ENCODE assay signal across 1 cellular context in genomic region chr19:38851622-38852230, GRCh38.
TF ChIP-seq lines count a peak whose summit lies in the region.

No MANE protein-coding gene starts in this region.

TF ChIP-seq in HEK293, 187 proteins besides CTCF, POLR2A, EP300 and RAD21 (continued from another document and continues in another):
- TF ChIP-seq ZNF148 (tag by site-specific recombination; IDR thresholded peaks at IDR 0.05; ENCODE audit: borderline replicate concordance) = no peak
- peak; percentile 97 for TF ChIP-seq PATZ1 (tag by site-specific recombination; IDR thresholded peaks at IDR 0.05)
- TF ChIP-seq ZSCAN18 (tag by site-specific recombination; IDR thresholded peaks at IDR 0.05) = peak; percentile 53; the same call in 1 of the 2 replicates
- no peak; the same call in 1 of the 2 replicates for TF ChIP-seq ZNF623 (tag by site-specific recombination; IDR thresholded peaks at IDR 0.05)
- TF ChIP-seq GLIS1 (tag by site-specific recombination; IDR thresholded peaks at IDR 0.05) = peak; percentile 94
- peak; percentile 82 for TF ChIP-seq PRDM10 (tag by site-specific recombination; IDR thresholded peaks at IDR 0.05)
- TF ChIP-seq ZFHX2 (tag by site-specific recombination; conservative IDR thresholded peaks at IDR 0.05) = peak; percentile 97
- peak; percentile 76; the same call in 1 of the 2 replicates for TF ChIP-seq ZNF391 (tag by site-specific recombination; IDR thresholded peaks at IDR 0.05; ENCODE audit: borderline replicate concordance, low read depth)
- TF ChIP-seq ZBTB8A (tag by site-specific recombination; IDR thresholded peaks at IDR 0.05) = peak; percentile 45; the same call in 1 of the 2 replicates
- peak; percentile 65 for TF ChIP-seq ZBTB6 (tag by site-specific recombination; IDR thresholded peaks at IDR 0.05)
- TF ChIP-seq SP7 (tag by site-specific recombination; IDR thresholded peaks at IDR 0.05) = peak; percentile 82
- no peak for TF ChIP-seq ZNF558 (tag by site-specific recombination; IDR thresholded peaks at IDR 0.05)
- TF ChIP-seq ZEB2 (tag by site-specific recombination; IDR thresholded peaks at IDR 0.05) = peak; percentile 94
- no peak for TF ChIP-seq ZNF654 (tag by site-specific recombination; IDR thresholded peaks at IDR 0.05; ENCODE audit: low read depth)
- peak; percentile 88 for TF ChIP-seq ZSCAN30 (tag by site-specific recombination; IDR thresholded peaks at IDR 0.05)
- peak; percentile 90 for TF ChIP-seq ZNF398 (tag by site-specific recombination; IDR thresholded peaks at IDR 0.05)
- TF ChIP-seq ZNF692 (tag by site-specific recombination; IDR thresholded peaks at IDR 0.05) = peak; percentile 66
- peak; percentile 38; the same call in 1 of the 2 replicates for TF ChIP-seq PRDM4 (tag by site-specific recombination; IDR thresholded peaks at IDR 0.05)
- TF ChIP-seq ZNF37A (tag by site-specific recombination; IDR thresholded peaks at IDR 0.05) = no peak
- peak; percentile 94 for TF ChIP-seq KLF8 (tag by site-specific recombination; IDR thresholded peaks at IDR 0.05)
- no peak for TF ChIP-seq PRDM1 (tag by site-specific recombination; IDR thresholded peaks at IDR 0.05)
- no peak for TF ChIP-seq ELK4 (IDR thresholded peaks at IDR 0.05; ENCODE audit: borderline replicate concordance, low read depth, low read length)
- no peak for TF ChIP-seq HOXD13 (CRISPR knock-in tag; IDR thresholded peaks at IDR 0.05; ENCODE audit: borderline replicate concordance)
- peak; percentile 99 for TF ChIP-seq ZXDB (tag by site-specific recombination; IDR thresholded peaks at IDR 0.05)
- TF ChIP-seq ZNF791 (tag by site-specific recombination; IDR thresholded peaks at IDR 0.05) = no peak
- TF ChIP-seq ZNF157 (tag by site-specific recombination; IDR thresholded peaks at IDR 0.05) = no peak
- TF ChIP-seq ZNF658 (tag by site-specific recombination; IDR thresholded peaks at IDR 0.05) = no peak
- peak; percentile 15; the same call in 1 of the 2 replicates for TF ChIP-seq ZSCAN5A (tag by site-specific recombination; IDR thresholded peaks at IDR 0.05)
- no peak for TF ChIP-seq ZNF133 (tag by site-specific recombination; IDR thresholded peaks at IDR 0.05)
- peak; percentile 72 for TF ChIP-seq ZNF24 (tag by site-specific recombination; IDR thresholded peaks at IDR 0.05)
- no peak for TF ChIP-seq ZNF544 (tag by site-specific recombination; IDR thresholded peaks at IDR 0.05)
- TF ChIP-seq ZNF785 (tag by site-specific recombination; IDR thresholded peaks at IDR 0.05) = peak; percentile 74; the same call in 1 of the 2 replicates
- peak; percentile 100 for TF ChIP-seq GLIS2 (tag by site-specific recombination; IDR thresholded peaks at IDR 0.05)
- peak; percentile 65; the same call in 1 of the 2 replicates for TF ChIP-seq ZNF639 (tag by site-specific recombination; IDR thresholded peaks at IDR 0.05)
- peak; percentile 68 for TF ChIP-seq ZNF341 (tag by site-specific recombination; IDR thresholded peaks at IDR 0.05; ENCODE audit: low read depth)
- TF ChIP-seq GFI1B (tag by site-specific recombination; IDR thresholded peaks at IDR 0.05) = 0 out of 2 replicates have a peak, but pooled peaks have one; percentile 7
- TF ChIP-seq YY1 (tag by site-specific recombination; IDR thresholded peaks at IDR 0.05) = 0 out of 2 replicates have a peak, but pooled peaks have one; percentile 0
